8 cellular contexts compared by ENCODE assay signal in genomic region chr10:101816913-101817541, GRCh38. TPM values are rescaled to one million over a fixed set of nuclear protein-coding genes. Genes with fewer than 3 reads are reported as not detected.
A peak's percentile ranks its signal among the peaks of the same experiment; 100 is the strongest.
DNase-seq lines count a peak whose midpoint lies in the region; ATAC-seq, FAIRE-seq and TF ChIP-seq lines count a peak whose summit lies in the region.

No MANE protein-coding gene starts in this region.

- peaks cover 55% of the 10 kb centered on the region for H3K4me1 Mint-ChIP-seq in activated naive CD8-positive, alpha-beta T cell treated with anti-CD3 and anti-CD28 coated beads, Interleukin-2, amount 50 U/mL, for 24 hours
- peaks cover 29% of the 10 kb centered on the region for H3K4me1 Mint-ChIP-seq in type B pancreatic cell (ENCODE audit: unreplicated experiment)

- no peaks in the 10 kb centered on the region for H3K9me3 Mint-ChIP-seq in activated naive CD8-positive, alpha-beta T cell treated with anti-CD3 and anti-CD28 coated beads, Interleukin-2, amount 50 U/mL, for 24 hours
- H3K9me3 Mint-ChIP-seq in type B pancreatic cell, result no peaks in the 10 kb centered on the region

- intact Hi-C loops in right lobe of liver (cut with DNase I), result no loop called here

- peaks cover 0 to 19% (median 0%) of the 10 kb centered on the region in 4 donors for H3K4me1 ChIP-seq in right lobe of liver

- H3K27me3 Mint-ChIP-seq in activated naive CD8-positive, alpha-beta T cell treated with anti-CD3 and anti-CD28 coated beads, Interleukin-2, amount 50 U/mL, for 24 hours, result no peaks in the 10 kb centered on the region
- H3K27me3 Mint-ChIP-seq in type B pancreatic cell, result no peaks in the 10 kb centered on the region

- no peak for TF ChIP-seq POLR2A in right lobe of liver (IDR thresholded peaks at IDR 0.05)
- TF ChIP-seq POLR2A in GM12892 (IDR thresholded peaks at IDR 0.05; ENCODE audit: low read depth, low read length), result no peak

- DNase-seq in activated naive CD4-positive, alpha-beta T cell treated with Interleukin-2 at 50 U/mL for 16 hours, result peak; percentile 34
- DNase-seq in activated naive CD4-positive, alpha-beta T cell (lab: John Stamatoyannopoulos, UW), result no peak
- DNase-seq in activated naive CD8-positive, alpha-beta T cell treated with anti-CD3 and anti-CD28 coated beads, Interleukin-2, amount 50 U/mL, for 24 hours, result peak; percentile 37
- no peak for DNase-seq in right lobe of liver
- DNase-seq in type B pancreatic cell (ENCODE audit: extremely low spot score, unreplicated experiment), result no peak
- no peak for DNase-seq in GM12892 (ENCODE audit: insufficient read length)
- DNase-seq in SHP77 (lab: John Stamatoyannopoulos, UW), result no peak
- no peak for DNase-seq in GOT3 (lab: John Stamatoyannopoulos, UW)

- H3K27ac Mint-ChIP-seq in activated naive CD8-positive, alpha-beta T cell treated with anti-CD3 and anti-CD28 coated beads, Interleukin-2, amount 50 U/mL, for 24 hours, result peak overlapping the region; percentile 98
- H3K27ac Mint-ChIP-seq in type B pancreatic cell, result peak overlapping the region; percentile 98

- no peaks in the 10 kb centered on the region for H3K27me3 ChIP-seq in right lobe of liver

- H3K9me3 ChIP-seq in right lobe of liver, result no peaks in the 10 kb centered on the region

- H3K36me3 ChIP-seq in right lobe of liver, result peaks cover 0 to 7% (median 0%) of the 10 kb centered on the region in 4 donors

- H3K4me3 ChIP-seq in right lobe of liver, result peak overlapping the region; percentile 80 to 99 (median 95)

- no peak for ATAC-seq in activated naive CD8-positive, alpha-beta T cell treated with anti-CD3 and anti-CD28 coated beads, Interleukin-2, amount 50 U/mL, for 24 hours
- no peak for ATAC-seq in right lobe of liver

- TF ChIP-seq CTCF in right lobe of liver (IDR thresholded peaks at IDR 0.05) (no peak), type B pancreatic cell (conservative IDR thresholded peaks at IDR 0.05) (no peak)

- peaks cover 25% of the 10 kb centered on the region for H3K36me3 Mint-ChIP-seq in activated naive CD8-positive, alpha-beta T cell treated with anti-CD3 and anti-CD28 coated beads, Interleukin-2, amount 50 U/mL, for 24 hours (ENCODE audit: low read depth)
- H3K36me3 Mint-ChIP-seq in type B pancreatic cell, result peaks cover 12% of the 10 kb centered on the region

- WGBS in right lobe of liver (ENCODE audit: insufficient coverage, low coverage, low lambda C conversion rate, missing lambda C conversion rate), result under 1% methylated on average over 17 of the region's 17 CpGs

- no peak for FAIRE-seq in GM12892 (lab: Jason Lieb, UNC)

- peak overlapping the region; percentile 90 to 98 (median 91) for H3K27ac ChIP-seq in right lobe of liver

- H3K4me3 Mint-ChIP-seq in activated naive CD8-positive, alpha-beta T cell treated with anti-CD3 and anti-CD28 coated beads, Interleukin-2, amount 50 U/mL, for 24 hours, result peak overlapping the region; percentile 87
- H3K4me3 Mint-ChIP-seq in type B pancreatic cell, result peak overlapping the region; percentile 99

RNA-seq across cellular contexts. Expression of gene OGA, which starts 1.2 kb away (rescaled TPM):
- 10 to 100 TPM; 34.7 to 52.2 (median 36.7) TPM for total RNA-seq in right lobe of liver
- 99.5 and 99.6 TPM in 2 replicates for total RNA-seq in type B pancreatic cell (ENCODE audit: low replicate concordance)
- polyA plus RNA-seq in GM12892 (2012; ENCODE audit: missing spikeins), result 118 TPM

RNA-seq across cellular contexts. Expression of gene KCNIP2, which starts 26.6 kb away (rescaled TPM):
- total RNA-seq in right lobe of liver, result 1 to 10 TPM in 5 of 6 experiments, under 1 TPM in 1; 0.53 to 1.9 (median 1.1) TPM
- total RNA-seq in type B pancreatic cell (ENCODE audit: low replicate concordance), result 1.4 and 4.9 TPM in 2 replicates
- polyA plus RNA-seq in GM12892 (2012; ENCODE audit: missing spikeins), result 12.2 TPM

RNA-seq across cellular contexts. Expression of gene NPM3, which starts 33.8 kb away (rescaled TPM):
- 10 to 100 TPM in 3 of 6 experiments, 1 to 10 TPM in 3; 4.7 to 31.8 (median 8.6) TPM for total RNA-seq in right lobe of liver
- total RNA-seq in type B pancreatic cell (ENCODE audit: low replicate concordance), result 47.2 and 63.6 TPM in 2 replicates
- polyA plus RNA-seq in GM12892 (2012; ENCODE audit: missing spikeins), result 106 TPM

RNA-seq across cellular contexts. Expression of gene FGF8, which starts 41.1 kb away (rescaled TPM):
- total RNA-seq in right lobe of liver (not detected), type B pancreatic cell (ENCODE audit: low replicate concordance) (3.8 TPM in 1 of 2 replicates, not detected in the other)
- polyA plus RNA-seq in GM12892 (2012; ENCODE audit: missing spikeins), result not detected

Comparison
In these comparisons a context has a peak if more than half of its experiments do, and no peak if none do; other contexts are left out.
1. DNase-seq: peak in activated naive CD4-positive, alpha-beta T cell treated with Interleukin-2 at 50 U/mL for 16 hours (single experiment) and activated naive CD8-positive, alpha-beta T cell treated with anti-CD3 and anti-CD28 coated beads, Interleukin-2, amount 50 U/mL, for 24 hours (single experiment); none in activated naive CD4-positive, alpha-beta T cell (0 of 4), right lobe of liver (0 of 3), type B pancreatic cell (single experiment), GM12892 (single experiment), SHP77 (0 of 2) and GOT3 (single experiment).